In genomic region chr4:84500386-84501196, GRCh38 we compare ENCODE assay signal across 31 cellular contexts. TPM values are rescaled to one million over a fixed set of nuclear protein-coding genes. Genes with fewer than 3 reads are reported as not detected.
DNase-seq lines count a peak whose midpoint lies in the region; ATAC-seq and TF ChIP-seq lines count a peak whose summit lies in the region.
"Had no signal": no experiment of that assay in that cellular context is flagged by ENCODE, and none has a peak within 500 bp of the region (broad histone marks: within the 10 kb centered on the region; RNA-seq: fewer than 3 reads in every experiment).

No MANE protein-coding gene starts in this region.

- H3K4me1 Mint-ChIP-seq in activated T-cell treated with anti-CD3 and anti-CD28 coated beads, Interleukin-2, amount 50 U/mL, for 72 hours (ENCODE audit: low read depth) = peaks cover 29% of the 10 kb centered on the region
- peaks cover 11% of the 10 kb centered on the region for H3K4me1 Mint-ChIP-seq in T-helper 17 cell

- WGBS in gastroesophageal sphincter (ENCODE audit: low coverage in 1 of 2), 2 donors = 16 to 32% methylated on average over 14 to 17 of the region's 22 CpGs

- no peaks in the 10 kb centered on the region for H3K9me3 Mint-ChIP-seq in activated T-cell treated with anti-CD3 and anti-CD28 coated beads, Interleukin-2, amount 50 U/mL, for 72 hours

- no peak for TF ChIP-seq EP300 in gastroesophageal sphincter (IDR thresholded peaks at IDR 0.05)

- H3K36me3 Mint-ChIP-seq in activated T-cell treated with anti-CD3 and anti-CD28 coated beads, Interleukin-2, amount 50 U/mL, for 72 hours (ENCODE audit: insufficient read depth in 2 of 2) = peaks cover 0 to 5% of the 10 kb centered on the region in 2 donors
- H3K36me3 Mint-ChIP-seq in T-helper 17 cell (ENCODE audit: low read depth) = peaks cover 5% of the 10 kb centered on the region

- H3K9me3 ChIP-seq in T-helper 17 cell (ENCODE audit: control insufficient read depth, low read length, poor library complexity, severe bottlenecking) (peaks cover 5% of the 10 kb centered on the region), gastroesophageal sphincter (no peaks in the 10 kb centered on the region)
- H3K9me3 ChIP-seq: tibial nerve had no signal

- DNase-seq in activated T-cell treated with anti-CD3 and anti-CD28 coated beads, Interleukin-2, amount 50 U/mL, for 72 hours = no peak
- no peak for DNase-seq in activated T-cell treated with anti-CD3 and anti-CD28 coated beads, Interleukin-2, amount 50 U/mL, for 1 hour
- DNase-seq in T-helper 17 cell (no peak), retina (peak; percentile 62), ecto neural progenitor cell (ENCODE audit: low spot score) (no peak), GM19238 (ENCODE audit: insufficient read length, low spot score) (no peak), foreskin fibroblast (no peak)
- DNase-seq: activated CD4-positive, alpha-beta T cell treated with anti-CD3 and anti-CD28 coated beads for 1 hour; activated CD8-positive, alpha-beta T cell treated with anti-CD3 and anti-CD28 coated beads, Interleukin-2, amount 10 ng/mL, durations not matched to agents 7 days and 5 days; activated gamma-delta T cell treated with Interleukin-2 at 50 U/mL for 16 hours; AML-193; DMS79; effector CD8-positive, alpha-beta T cell; erythroblast; foreskin melanocyte; GDM1; KBM-7; left colon; mammary epithelial cell; NCI-H1417 treated with DMSO at 0.1 percent for 48 hours; NCI-H226; NCI-H69; nucleus accumbens; Peyer's patch; stomach had no signal

- H3K4me3 ChIP-seq in gastroesophageal sphincter (peak overlapping the region; percentile 34 to 88), foreskin fibroblast (ENCODE audit: low read depth in 1 of 2, low read length in 2 of 2) (no peak overlapping the region)
- H3K4me3 ChIP-seq: hepatocyte, Peyer's patch had no signal

- no peak for ATAC-seq in activated T-cell treated with anti-CD3 and anti-CD28 coated beads, Interleukin-2, amount 50 U/mL, for 72 hours (replicated peaks in 1 of 2)
- ATAC-seq in T-helper 17 cell = no peak
- no peak for ATAC-seq in gastroesophageal sphincter
- ATAC-seq: activated CD8-positive, alpha-beta T cell treated with anti-CD3 and anti-CD28 coated beads, Interleukin-2, amount 10 ng/mL, durations not matched to agents 7 days and 5 days; left colon had no signal

- H3K4me3 Mint-ChIP-seq in activated T-cell treated with anti-CD3 and anti-CD28 coated beads, Interleukin-2, amount 50 U/mL, for 72 hours = peak overlapping the region in 1 of 2 donors; percentile 92
- no peak overlapping the region for H3K4me3 Mint-ChIP-seq in T-helper 17 cell
- H3K4me3 Mint-ChIP-seq: activated CD8-positive, alpha-beta T cell treated with anti-CD3 and anti-CD28 coated beads, Interleukin-2, amount 10 ng/mL, durations not matched to agents 7 days and 5 days had no signal

- peaks cover 86% of the 10 kb centered on the region for H3K27me3 Mint-ChIP-seq in activated T-cell treated with anti-CD3 and anti-CD28 coated beads, Interleukin-2, amount 50 U/mL, for 72 hours (ENCODE audit: low read depth)
- H3K27me3 Mint-ChIP-seq in T-helper 17 cell = peaks cover 85% of the 10 kb centered on the region

- peak overlapping the region; percentile 51 for H3K27ac Mint-ChIP-seq in activated T-cell treated with anti-CD3 and anti-CD28 coated beads, Interleukin-2, amount 50 U/mL, for 72 hours
- peak overlapping the region; percentile 34 for H3K27ac Mint-ChIP-seq in T-helper 17 cell
- H3K27ac Mint-ChIP-seq: activated CD8-positive, alpha-beta T cell treated with anti-CD3 and anti-CD28 coated beads, Interleukin-2, amount 10 ng/mL, durations not matched to agents 7 days and 5 days had no signal

- peak overlapping the region; percentile 94 to 98 (median 96) for H3K27ac ChIP-seq in gastroesophageal sphincter
- H3K27ac ChIP-seq: hepatocyte, Peyer's patch, skin epidermis, stomach, tibial nerve had no signal

- H3K36me3 ChIP-seq in gastroesophageal sphincter = peaks cover 0 to 3% of the 10 kb centered on the region in 2 donors
- H3K36me3 ChIP-seq: Peyer's patch, stomach, tibial nerve had no signal

- peaks cover 0 to 53% (median 0%) of the 10 kb centered on the region in 3 donors for H3K4me1 ChIP-seq in gastroesophageal sphincter

- TF ChIP-seq POLR2A in gastroesophageal sphincter (IDR thresholded peaks at IDR 0.05) = no peak

- TF ChIP-seq CTCF in gastroesophageal sphincter (IDR thresholded peaks at IDR 0.05) (no peak), foreskin fibroblast (IDR thresholded peaks at IDR 0.05; ENCODE audit: low read depth, low read length) (no peak)

- H3K27me3 ChIP-seq in gastroesophageal sphincter = peaks cover 83% of the 10 kb centered on the region

RNA-seq across cellular contexts. Expression of gene NKX6-1, which starts 1.5 kb away (rescaled TPM):
- total RNA-seq in activated T-cell treated with anti-CD3 and anti-CD28 coated beads, Interleukin-2, amount 50 U/mL, for 72 hours = not detected
- total RNA-seq in T-helper 17 cell = under 1 TPM in 1 of 2 donors, not detected in 1; 0.12 TPM
- total RNA-seq in gastroesophageal sphincter = 100 to 1,000 TPM in 1 of 4 donors, 10 to 100 TPM in 2, 1 to 10 TPM in 1; 6.2 to 102 (median 65.8) TPM
- total RNA-seq: activated CD8-positive, alpha-beta T cell treated with anti-CD3 and anti-CD28 coated beads, Interleukin-2, amount 10 ng/mL, durations not matched to agents 7 days and 5 days; H7; hepatocyte; HT-29; left colon; mammary epithelial cell; Peyer's patch had no signal

Comparison
In these comparisons a context has a peak if more than half of its experiments do, and no peak if none do; other contexts are left out.
1. H3K4me3 ChIP-seq: peak in gastroesophageal sphincter (2 of 2); none in foreskin fibroblast (0 of 2).
2. RNA of gene NKX6-1, which starts 1.5 kb away (total RNA-seq): 6.2 to 102 TPM in gastroesophageal sphincter; 0.12 TPM in T-helper 17 cell and not detected in activated T-cell treated with anti-CD3 and anti-CD28 coated beads, Interleukin-2, amount 50 U/mL, for 72 hours; every median in the first group is over 4 times any median in the second.